Comparison of ENCODE assay signal across 20 cellular contexts in the genomic region with DNA sequence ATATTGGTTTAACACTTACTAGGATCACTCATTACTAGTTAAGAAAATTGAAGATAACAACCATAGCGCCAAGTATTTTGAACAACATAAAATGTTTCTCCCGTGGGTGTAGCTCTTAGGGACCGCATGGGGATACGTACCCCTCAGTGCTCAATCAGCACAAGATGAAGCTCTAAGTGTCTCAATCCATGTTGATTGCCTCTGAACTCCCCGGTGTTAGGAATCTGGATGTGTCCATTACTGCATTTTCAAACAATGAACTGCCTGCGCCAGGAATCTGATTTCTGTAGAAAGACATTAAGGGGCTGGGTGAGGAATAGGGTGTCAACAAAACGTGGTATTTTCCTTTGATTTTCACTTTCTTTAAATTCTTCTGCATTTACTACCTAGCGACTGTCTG.
"Had no signal": no experiment of that assay in that cellular context is flagged by ENCODE, and none has a peak within 500 bp of the region (broad histone marks: within the 10 kb centered on the region; RNA-seq: fewer than 3 reads in every experiment).

No MANE protein-coding gene starts in this region.

- H3K27me3 ChIP-seq: colonic mucosa, Peyer's patch had no signal

- H3K9me3 ChIP-seq: colonic mucosa, Peyer's patch had no signal

- H3K27ac ChIP-seq: colonic mucosa, Peyer's patch, RWPE1 had no signal

- DNase-seq: activated B cell treated with CpG ODN at 0.5 μM for 24 hours; activated CD4-positive, alpha-beta memory T cell treated with anti-CD3 and anti-CD28 coated beads for 36 hours; activated CD4-positive, alpha-beta T cell treated with anti-CD3 and anti-CD28 coated beads for 1 hour; activated CD4-positive, alpha-beta T cell treated with anti-CD3 and anti-CD28 coated beads, Interleukin-2, amount 10 ng/mL, durations not matched to agents 24 days and 14 days; activated CD8-positive, alpha-beta memory T cell treated with anti-CD3 and anti-CD28 coated beads for 24 hours; activated gamma-delta T cell; activated naive CD4-positive, alpha-beta T cell treated with anti-CD3 and anti-CD28 coated beads for 36 hours; activated T-cell treated with anti-CD3 and anti-CD28 coated beads for 4 hours; activated T-cell treated with anti-CD3 and anti-CD28 coated beads, Interleukin-2, amount 50 U/mL, for 48 hours; amygdala; colonic mucosa; NCI-H1092; NCI-H1417 treated with DMSO at 0.1 percent for 48 hours; NCI-H1694 treated with DMSO at 0.1 percent for 48 hours; NCI-H2029 treated with DMSO at 0.1 percent for 48 hours; NCI-H446; NCI-H524; Peyer's patch; Right ventricle myocardium superior had no signal

- H3K36me3 ChIP-seq: colonic mucosa, Peyer's patch had no signal

- H3K4me3 ChIP-seq: colonic mucosa, Peyer's patch had no signal
